In genomic region chr5:126450388-126450787, GRCh38 we compare ENCODE assay signal across 8 cellular contexts. TPM values are rescaled to one million over a fixed set of nuclear protein-coding genes. Genes with fewer than 3 reads are reported as not detected.
DNase-seq lines count a peak whose midpoint lies in the region; ATAC-seq and TF ChIP-seq lines count a peak whose summit lies in the region.

No MANE protein-coding gene starts in this region.

- H3K4me1 ChIP-seq in Karpas-422 (ENCODE audit: low read length) (peaks cover 29% of the 10 kb centered on the region), uterus (peaks cover 5 to 16% of the 10 kb centered on the region in 2 donors)

- H3K9ac ChIP-seq in Karpas-422 (ENCODE audit: low read length) = peak overlapping the region; percentile 50

- H3K27ac ChIP-seq in Karpas-422 (ENCODE audit: low read length) (peak overlapping the region; percentile 53), uterus (peak overlapping the region; percentile 74 to 82)

- peak overlapping the region; percentile 30 for H3K27ac Mint-ChIP-seq in endothelial cell (ENCODE audit: unreplicated experiment)

- DNase-seq in GM10248 (ENCODE audit: extremely low spot score) (peak; percentile 38), Karpas-422 (peak; percentile 43), endothelial cell (ENCODE audit: low spot score) (no peak), uterus (no peak), cortex of kidney (lab: John Stamatoyannopoulos, UW) (no peak), DMS79 treated with DMSO at 0.1 percent for 48 hours (lab: John Stamatoyannopoulos, UW) (no peak), NCI-H1436 treated with DMSO at 0.1 percent for 48 hours (lab: John Stamatoyannopoulos, UW) (no peak)

- H2AFZ ChIP-seq in Karpas-422 (ENCODE audit: low read length) = peak overlapping the region; percentile 58; the same call in 1 of the 2 replicates

- no peaks in the 10 kb centered on the region; the same call in 1 of the 2 replicates for H3K79me2 ChIP-seq in Karpas-422 (ENCODE audit: low read length)

- no peak for TF ChIP-seq CTCF in GM10248 (IDR thresholded peaks at IDR 0.05; ENCODE audit: control extremely low read depth, extremely low read depth, low read depth, missing control alignments)
- TF ChIP-seq CTCF in endothelial cell (IDR thresholded peaks at IDR 0.05; ENCODE audit: unreplicated experiment) = no peak
- TF ChIP-seq CTCF in uterus (IDR thresholded peaks at IDR 0.05) = no peak

- intact Hi-C loops in uterus (cut with DNase I; ENCODE audit: low total_unique reads) = no loop called here

- H3K27me3 Mint-ChIP-seq in endothelial cell (ENCODE audit: unreplicated experiment) = no peaks in the 10 kb centered on the region

- H3K9me2 ChIP-seq in Karpas-422 (replicated peaks; ENCODE audit: insufficient read depth, low read length) = no peaks in the 10 kb centered on the region

- peak overlapping the region; percentile 52 for H3K4me3 ChIP-seq in Karpas-422 (ENCODE audit: low read length)
- peak overlapping the region in 1 of 2 donors; percentile 3 for H3K4me3 ChIP-seq in uterus

- peak; percentile 68 for ATAC-seq in GM21447 (IDR thresholded peaks at IDR 0.05; ENCODE audit: unreplicated experiment)

- peak overlapping the region; percentile 69 for H3K4me2 ChIP-seq in Karpas-422 (ENCODE audit: low read depth, low read length, poor library complexity, severe bottlenecking)

- peaks cover 34% of the 10 kb centered on the region for H3K4me1 Mint-ChIP-seq in endothelial cell (ENCODE audit: unreplicated experiment)

- no peaks in the 10 kb centered on the region for H3K36me3 ChIP-seq in Karpas-422 (ENCODE audit: insufficient read depth, low read length)
- no peaks in the 10 kb centered on the region for H3K36me3 ChIP-seq in uterus

- POLR2A ChIA-PET in GM10248 (lab: Yijun Ruan, JAX) = interaction anchor here (0.6 kb wide), 1 partner anchor 8 kb away, joined by 4 read pairs; no protein-coding TSS in a partner anchor

- H3K4me3 Mint-ChIP-seq in endothelial cell (ENCODE audit: unreplicated experiment) = no peak overlapping the region

- CTCF ChIA-PET in GM10248 (lab: Yijun Ruan, JAX) = interaction anchor here (0.9 to 1.7 kb wide), 7 partner anchors 10 to 90 kb away, joined by 3 to 4 read pairs (median 3); no protein-coding TSS in a partner anchor

- H3K27me3 ChIP-seq in Karpas-422 (ENCODE audit: low read length) (no peaks in the 10 kb centered on the region), uterus (no peaks in the 10 kb centered on the region)

- H3K9me3 Mint-ChIP-seq in endothelial cell (ENCODE audit: unreplicated experiment) = no peaks in the 10 kb centered on the region

- H3K36me3 Mint-ChIP-seq in endothelial cell (ENCODE audit: low read depth, unreplicated experiment) = no peaks in the 10 kb centered on the region

- H3K9me3 ChIP-seq in Karpas-422 (ENCODE audit: low read length) (no peaks in the 10 kb centered on the region), uterus (no peaks in the 10 kb centered on the region)

- no peaks in the 10 kb centered on the region for H4K20me1 ChIP-seq in Karpas-422 (ENCODE audit: insufficient read depth, low read depth, low read length)

- no peak for TF ChIP-seq POLR2A in uterus (IDR thresholded peaks at IDR 0.05)

RNA-seq across cellular contexts. Expression of gene GRAMD2B, which starts 27.2 kb away (rescaled TPM):
- total RNA-seq in Karpas-422 (2014; rRNA removed; shearing (Covaris generic); ENCODE audit: low replicate concordance) = 4.5 and 8.1 TPM in 2 replicates
- 13.4 TPM for total RNA-seq in endothelial cell (ENCODE audit: unreplicated experiment)
- total RNA-seq in uterus = 10 to 100 TPM; 34.0 to 91.5 (median 58.8) TPM

Comparison
In these comparisons a context has a peak if more than half of its experiments do, and no peak if none do; other contexts are left out.
1. DNase-seq: peak in GM10248 (single experiment) and Karpas-422 (single experiment); none in endothelial cell (single experiment), uterus (0 of 2), cortex of kidney (single experiment), DMS79 treated with DMSO at 0.1 percent for 48 hours (single experiment) and NCI-H1436 treated with DMSO at 0.1 percent for 48 hours (single experiment).